19 cellular contexts compared by ENCODE assay signal in genomic region chr1:61310057-61310456, GRCh38.
DNase-seq lines count a peak whose midpoint lies in the region; ATAC-seq and TF ChIP-seq lines count a peak whose summit lies in the region.
"Had no signal": no experiment of that assay in that cellular context is flagged by ENCODE, and none has a peak within 500 bp of the region (broad histone marks: within the 10 kb centered on the region; RNA-seq: fewer than 3 reads in every experiment).

No MANE protein-coding gene starts in this region.

- no peaks in the 10 kb centered on the region for H3K9me3 ChIP-seq in SK-N-MC (ENCODE audit: low read depth, low read length)
- H3K9me3 ChIP-seq in heart right ventricle, result no peaks in the 10 kb centered on the region
- H3K9me3 ChIP-seq: BLaER1, Caco-2 had no signal

- H3K36me3 ChIP-seq in SK-N-MC (ENCODE audit: insufficient read depth, low read length) (no peaks in the 10 kb centered on the region; the same call in 1 of the 2 replicates), heart right ventricle (peaks cover 0 to 13% (median 0%) of the 10 kb centered on the region in 9 donors)
- H3K36me3 ChIP-seq: BLaER1 had no signal

- peak overlapping the region; percentile 73 for H3K27ac Mint-ChIP-seq in mesothelial cell of epicardium
- no peak overlapping the region for H3K27ac Mint-ChIP-seq in activated CD4-positive, alpha-beta T cell treated with anti-CD3 and anti-CD28 coated beads for 36 hours
- H3K27ac Mint-ChIP-seq: B cell; CD4-positive, CD25-positive, alpha-beta regulatory T cell; CD8-positive, alpha-beta T cell had no signal

- no peak for TF ChIP-seq POLR2A in erythroblast (IDR thresholded peaks at IDR 0.05; ENCODE audit: low read length)

- H3K4me3 ChIP-seq in SK-N-MC (no peak overlapping the region), heart right ventricle (no peak overlapping the region)
- H3K4me3 ChIP-seq: BLaER1, GM12878, GM23248 had no signal

- no peak for TF ChIP-seq CTCF in mesothelial cell of epicardium (IDR thresholded peaks at IDR 0.05; ENCODE audit: unreplicated experiment)
- TF ChIP-seq CTCF in heart right ventricle (IDR thresholded peaks at IDR 0.05), result no peak

- WGBS in heart right ventricle, 2 donors, result 82 to 83% methylated on average over 3 of the region's 3 CpGs

- H3K9me3 Mint-ChIP-seq in mesothelial cell of epicardium, result peaks cover 5% of the 10 kb centered on the region
- no peaks in the 10 kb centered on the region for H3K9me3 Mint-ChIP-seq in activated CD4-positive, alpha-beta T cell treated with anti-CD3 and anti-CD28 coated beads for 36 hours (ENCODE audit: low read depth)
- H3K9me3 Mint-ChIP-seq: CD4-positive, CD25-positive, alpha-beta regulatory T cell; CD8-positive, alpha-beta T cell had no signal

- no peak for DNase-seq in SK-N-MC (ENCODE audit: low read depth, low spot score)
- peak; percentile 34 to 67 for DNase-seq in erythroblast (lab: John Stamatoyannopoulos, UW)
- DNase-seq in mesothelial cell of epicardium (ENCODE audit: low spot score in 2 of 2, unreplicated experiment in 2 of 2), result no peak
- no peak for DNase-seq in activated CD4-positive, alpha-beta T cell treated with anti-CD3 and anti-CD28 coated beads for 36 hours
- DNase-seq in heart right ventricle, result no peak
- DNase-seq in DMS79 treated with DMSO at 0.1 percent for 48 hours (lab: John Stamatoyannopoulos, UW), result no peak
- DNase-seq: Caco-2; CD4-positive, CD25-positive, alpha-beta regulatory T cell; CD8-positive, alpha-beta T cell; DMS153; EL; GDM1; GM23248; H7; HCEC 1CT had no signal

- no peak overlapping the region for H3K9ac ChIP-seq in SK-N-MC (ENCODE audit: insufficient read length)
- H3K9ac ChIP-seq: BLaER1, GM23248 had no signal

- peak overlapping the region; percentile 53; the same call in 1 of the 2 replicates for H3K27ac ChIP-seq in SK-N-MC
- no peak overlapping the region for H3K27ac ChIP-seq in heart right ventricle
- H3K27ac ChIP-seq: BLaER1, C4-2B, GM23248 had no signal

- peaks cover 30% of the 10 kb centered on the region for H3K36me3 Mint-ChIP-seq in mesothelial cell of epicardium
- peaks cover 7% of the 10 kb centered on the region for H3K36me3 Mint-ChIP-seq in activated CD4-positive, alpha-beta T cell treated with anti-CD3 and anti-CD28 coated beads for 36 hours (ENCODE audit: low read depth)
- H3K36me3 Mint-ChIP-seq: CD4-positive, CD25-positive, alpha-beta regulatory T cell; CD8-positive, alpha-beta T cell had no signal

- H3K4me3 Mint-ChIP-seq in mesothelial cell of epicardium, result no peak overlapping the region
- no peak overlapping the region for H3K4me3 Mint-ChIP-seq in activated CD4-positive, alpha-beta T cell treated with anti-CD3 and anti-CD28 coated beads for 36 hours
- H3K4me3 Mint-ChIP-seq: B cell; CD4-positive, CD25-positive, alpha-beta regulatory T cell; CD8-positive, alpha-beta T cell had no signal

- intact Hi-C loops in activated CD4-positive, alpha-beta T cell treated with anti-CD3 and anti-CD28 coated beads for 36 hours (cut with DNase I, micrococcal nuclease), result loop anchor here in 1 of 2 experiments (10.0 kb wide), 1 partner anchor 415 kb away; the partner anchor contains the start of gene TM2D1
- intact Hi-C loops in heart right ventricle (cut with DNase I), result no loop called here

- H3K4me1 ChIP-seq in heart right ventricle, result peaks cover 0 to 31% (median 0%) of the 10 kb centered on the region in 9 donors
- H3K4me1 ChIP-seq: BLaER1, Caco-2 had no signal

- H3K27me3 ChIP-seq in heart right ventricle, result no peaks in the 10 kb centered on the region
- H3K27me3 ChIP-seq: BLaER1 had no signal

- no peaks in the 10 kb centered on the region for H3K27me3 Mint-ChIP-seq in mesothelial cell of epicardium (ENCODE audit: low read depth)
- no peaks in the 10 kb centered on the region for H3K27me3 Mint-ChIP-seq in activated CD4-positive, alpha-beta T cell treated with anti-CD3 and anti-CD28 coated beads for 36 hours

- CTCF ChIA-PET in activated CD4-positive, alpha-beta T cell treated with anti-CD3 and anti-CD28 coated beads for 36 hours (lab: Charles Lee), result no interaction called here

- POLR2A ChIA-PET in activated CD4-positive, alpha-beta T cell treated with anti-CD3 and anti-CD28 coated beads for 36 hours (lab: Charles Lee), result no interaction called here

- H3K4me1 Mint-ChIP-seq in mesothelial cell of epicardium, result peaks cover under 1% of the 10 kb centered on the region
- peaks cover 4% of the 10 kb centered on the region for H3K4me1 Mint-ChIP-seq in activated CD4-positive, alpha-beta T cell treated with anti-CD3 and anti-CD28 coated beads for 36 hours
- H3K4me1 Mint-ChIP-seq: B cell; CD4-positive, CD25-positive, alpha-beta regulatory T cell had no signal

- ATAC-seq in activated CD4-positive, alpha-beta T cell treated with anti-CD3 and anti-CD28 coated beads for 36 hours, result no peak
- ATAC-seq in heart right ventricle, result no peak
- ATAC-seq: CD8-positive, alpha-beta T cell; GM12878 had no signal

Comparison
In these comparisons a context has a peak if more than half of its experiments do, and no peak if none do; other contexts are left out.
1. DNase-seq: peak in erythroblast (2 of 2); none in SK-N-MC (single experiment), mesothelial cell of epicardium (0 of 2), activated CD4-positive, alpha-beta T cell treated with anti-CD3 and anti-CD28 coated beads for 36 hours (single experiment), heart right ventricle (0 of 2) and DMS79 treated with DMSO at 0.1 percent for 48 hours (single experiment).